ENCODE assay signal across 1 cellular context in genomic region chr12:116731801-116732200, GRCh38.
TF ChIP-seq lines count a peak whose summit lies in the region.

No MANE protein-coding gene starts in this region.

TF ChIP-seq in GM23338, 12 proteins besides CTCF, POLR2A, EP300 and RAD21:
- no peak for TF ChIP-seq REST (IDR thresholded peaks at IDR 0.05; ENCODE audit: unreplicated experiment)
- TF ChIP-seq EZH2 (IDR thresholded peaks at IDR 0.05; ENCODE audit: low read depth, unreplicated experiment): no peak
TF ChIP-seq in GM23338: peak in this region for 0.
